ENCODE assay signal across 7 cellular contexts in the genomic region with DNA sequence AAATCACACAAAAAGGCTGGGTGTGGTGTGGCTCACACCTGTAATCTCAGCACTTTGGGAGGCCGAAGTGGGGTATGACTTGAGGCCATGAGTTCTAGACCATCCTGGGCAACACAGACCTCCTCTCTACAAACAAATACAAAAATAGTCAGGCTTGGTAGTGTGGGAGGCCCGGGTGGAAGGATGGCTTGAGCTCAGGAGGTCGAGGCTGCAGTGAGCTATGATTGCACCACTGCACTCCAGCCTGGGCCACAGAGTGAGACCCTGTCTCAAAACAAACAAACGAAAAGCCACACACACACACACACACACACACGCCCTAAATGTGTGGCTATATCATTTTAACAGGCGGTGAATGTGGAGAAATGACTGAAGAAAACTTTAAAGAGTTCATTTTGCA. TPM values are rescaled to one million over a fixed set of nuclear protein-coding genes. Genes with fewer than 3 reads are reported as not detected.
DNase-seq lines count a peak whose midpoint lies in the region; ATAC-seq and TF ChIP-seq lines count a peak whose summit lies in the region.
"Had no signal": no experiment of that assay in that cellular context is flagged by ENCODE, and none has a peak within 500 bp of the region (broad histone marks: within the 10 kb centered on the region; RNA-seq: fewer than 3 reads in every experiment).

No MANE protein-coding gene starts in this region.

- H3K9me3 Mint-ChIP-seq in CD8-positive, alpha-beta T cell, result no peaks in the 10 kb centered on the region
- peaks cover 2% of the 10 kb centered on the region for H3K9me3 Mint-ChIP-seq in activated B cell treated with CpG ODN at 0.5 μM for 24 hours

- peaks cover 22% of the 10 kb centered on the region for H3K36me3 ChIP-seq in CD8-positive, alpha-beta T cell (ENCODE audit: insufficient read depth, low read length)
- peaks cover 14% of the 10 kb centered on the region in 2 donors for H3K36me3 ChIP-seq in muscle layer of duodenum (ENCODE audit: control insufficient read depth in 1 of 2, insufficient read depth in 2 of 2, low read length in 2 of 2)

- H3K4me1 Mint-ChIP-seq in CD8-positive, alpha-beta T cell (ENCODE audit: low read depth), result peaks cover 23% of the 10 kb centered on the region
- H3K4me1 Mint-ChIP-seq in activated B cell treated with CpG ODN at 0.5 μM for 24 hours, result peaks cover 17% of the 10 kb centered on the region

- no peak overlapping the region for H3K4me3 ChIP-seq in CD8-positive, alpha-beta T cell (ENCODE audit: low read depth, low read length)
- H3K4me3 ChIP-seq in muscle layer of duodenum (ENCODE audit: low read depth in 1 of 2, low read length in 2 of 2), result peak overlapping the region; percentile 26 to 97

- POLR2A ChIA-PET in CD8-positive, alpha-beta T cell (lab: Charles Lee), result interaction anchor here (0.9 to 2.9 kb wide), 7 partner anchors 15 to 1240 kb away, joined by 3 to 15 read pairs (median 6); a partner anchor contains a TSS
- POLR2A ChIA-PET in activated B cell treated with CpG ODN at 0.5 μM for 24 hours (lab: Charles Lee), result interaction anchor here (0.5 to 2.3 kb wide), 25 partner anchors 9 to 1446 kb away, joined by 3 to 45 read pairs (median 4); a partner anchor contains a TSS

- H3K36me3 Mint-ChIP-seq in CD8-positive, alpha-beta T cell, result peaks cover 29% of the 10 kb centered on the region
- H3K36me3 Mint-ChIP-seq in activated B cell treated with CpG ODN at 0.5 μM for 24 hours (ENCODE audit: low read depth), result peaks cover 25% of the 10 kb centered on the region

- peak overlapping the region; percentile 94 for H3K4me3 Mint-ChIP-seq in CD8-positive, alpha-beta T cell
- peak overlapping the region; percentile 93 for H3K4me3 Mint-ChIP-seq in activated B cell treated with CpG ODN at 0.5 μM for 24 hours

- H3K27me3 ChIP-seq in CD8-positive, alpha-beta T cell (ENCODE audit: insufficient read depth, low read length), result no peaks in the 10 kb centered on the region
- H3K27me3 ChIP-seq in muscle layer of duodenum (ENCODE audit: low read depth, low read length), result no peaks in the 10 kb centered on the region

- TF ChIP-seq CTCF in CD8-positive, alpha-beta T cell (IDR thresholded peaks at IDR 0.05), result no peak
- no peak for TF ChIP-seq CTCF in activated B cell treated with CpG ODN at 0.5 μM for 24 hours (IDR thresholded peaks at IDR 0.05)

- DNase-seq in CD8-positive, alpha-beta T cell, result no peak
- DNase-seq in activated B cell treated with CpG ODN at 0.5 μM for 24 hours (no peak), SIG-M5 treated with dmso at 0.1 percent for 504 hours (lab: John Stamatoyannopoulos, UW; ENCODE audit: unreplicated experiment) (no peak), NCI-H226 (no peak)

- intact Hi-C loops in CD8-positive, alpha-beta T cell (cut with DNase I, micrococcal nuclease), result loop anchor here (5.0 to 10.0 kb wide), 3 partner anchors 304 to 696 kb away; a partner anchor contains a TSS
- intact Hi-C loops in activated B cell treated with CpG ODN at 0.5 μM for 24 hours (cut with micrococcal nuclease), result no loop called here

- peaks cover 21% of the 10 kb centered on the region for H3K4me1 ChIP-seq in CD8-positive, alpha-beta T cell (ENCODE audit: insufficient read depth, low read length)
- H3K4me1 ChIP-seq in muscle layer of duodenum (ENCODE audit: control insufficient read depth in 1 of 2, insufficient read depth in 2 of 2, low read length in 2 of 2), result peaks cover 6 to 10% of the 10 kb centered on the region in 2 donors

- no peak for ATAC-seq in CD8-positive, alpha-beta T cell
- ATAC-seq in activated B cell treated with CpG ODN at 0.5 μM for 24 hours (ENCODE audit: low read depth) (no peak), HG03045 (IDR thresholded peaks at IDR 0.05; ENCODE audit: unreplicated experiment) (no peak)

- no peaks in the 10 kb centered on the region for H3K27me3 Mint-ChIP-seq in CD8-positive, alpha-beta T cell (ENCODE audit: low read depth)
- no peaks in the 10 kb centered on the region for H3K27me3 Mint-ChIP-seq in activated B cell treated with CpG ODN at 0.5 μM for 24 hours

- H3K27ac ChIP-seq in CD8-positive, alpha-beta T cell (ENCODE audit: low read depth, low read length), result no peak overlapping the region
- H3K27ac ChIP-seq in muscle layer of duodenum (ENCODE audit: low read length), result no peak overlapping the region

- CTCF ChIA-PET in CD8-positive, alpha-beta T cell (lab: Charles Lee), result interaction anchor here (0.7 to 1.6 kb wide), 3 partner anchors 31 to 205 kb away, joined by 3 to 7 read pairs (median 4); no protein-coding TSS in a partner anchor
- CTCF ChIA-PET in activated B cell treated with CpG ODN at 0.5 μM for 24 hours (lab: Charles Lee), result interaction anchor here (1.1 to 1.2 kb wide), 2 partner anchors 272 to 277 kb away, joined by 3 to 6 read pairs; no protein-coding TSS in a partner anchor

- no peaks in the 10 kb centered on the region for H3K9me3 ChIP-seq in CD8-positive, alpha-beta T cell (ENCODE audit: low read length)
- H3K9me3 ChIP-seq in muscle layer of duodenum (ENCODE audit: control insufficient read depth in 1 of 2, low read length in 2 of 2), result peaks cover 0 to 2% of the 10 kb centered on the region in 2 donors

- no peak overlapping the region for H3K27ac Mint-ChIP-seq in CD8-positive, alpha-beta T cell
- H3K27ac Mint-ChIP-seq in activated B cell treated with CpG ODN at 0.5 μM for 24 hours, result peak overlapping the region; percentile 92

RNA-seq across cellular contexts. Expression of a gene that starts 0.9 kb away (rescaled TPM):
- 10 to 100 TPM; 19.7 to 20.0 TPM for total RNA-seq in CD8-positive, alpha-beta T cell
- 21.8 and 22.6 TPM in 2 replicates for total RNA-seq in activated B cell treated with CpG ODN at 0.5 μM for 24 hours

RNA-seq across cellular contexts. Expression of a gene that starts 10.1 kb away (rescaled TPM):
- total RNA-seq in CD8-positive, alpha-beta T cell, result not detected
- total RNA-seq in activated B cell treated with CpG ODN at 0.5 μM for 24 hours, result not detected in 2 replicates
- total RNA-seq: HT-29 had no signal

RNA-seq across cellular contexts. Expression of a gene that starts 19.5 kb away (rescaled TPM):
- total RNA-seq in CD8-positive, alpha-beta T cell, result not detected
- not detected in 2 replicates for total RNA-seq in activated B cell treated with CpG ODN at 0.5 μM for 24 hours
- total RNA-seq: HT-29 had no signal

RNA-seq across cellular contexts. Expression of a gene that starts 28.6 kb away (rescaled TPM):
- not detected for total RNA-seq in CD8-positive, alpha-beta T cell
- not detected in 2 replicates for total RNA-seq in activated B cell treated with CpG ODN at 0.5 μM for 24 hours
- total RNA-seq: HT-29 had no signal

RNA-seq across cellular contexts. Expression of a gene that starts 38.2 kb away (rescaled TPM):
- total RNA-seq in CD8-positive, alpha-beta T cell, result not detected
- not detected in 2 replicates for total RNA-seq in activated B cell treated with CpG ODN at 0.5 μM for 24 hours
- total RNA-seq: HT-29 had no signal
